In genomic region chr3:114442251-114442650, GRCh38 we compare ENCODE assay signal across 15 cellular contexts.
DNase-seq lines count a peak whose midpoint lies in the region; ATAC-seq, FAIRE-seq and TF ChIP-seq lines count a peak whose summit lies in the region.
"Had no signal": no experiment of that assay in that cellular context is flagged by ENCODE, and none has a peak within 500 bp of the region (broad histone marks: within the 10 kb centered on the region; RNA-seq: fewer than 3 reads in every experiment).

No MANE protein-coding gene starts in this region.

- H3K27ac Mint-ChIP-seq in glutamatergic neuron (ENCODE audit: unreplicated experiment) = no peak overlapping the region
- H3K27ac Mint-ChIP-seq: activated CD4-positive, alpha-beta memory T cell treated with anti-CD3 and anti-CD28 coated beads for 36 hours had no signal

- no peak for FAIRE-seq in urothelium cell line (lab: Jason Lieb, UNC)

- H3K36me3 Mint-ChIP-seq in glutamatergic neuron (ENCODE audit: unreplicated experiment) = no peaks in the 10 kb centered on the region
- H3K36me3 Mint-ChIP-seq: activated CD4-positive, alpha-beta memory T cell treated with anti-CD3 and anti-CD28 coated beads for 36 hours had no signal

- H3K9me3 Mint-ChIP-seq in glutamatergic neuron (ENCODE audit: unreplicated experiment) = no peaks in the 10 kb centered on the region
- H3K9me3 Mint-ChIP-seq: activated CD4-positive, alpha-beta memory T cell treated with anti-CD3 and anti-CD28 coated beads for 36 hours had no signal

- peaks cover 2% of the 10 kb centered on the region for H3K27me3 Mint-ChIP-seq in glutamatergic neuron (ENCODE audit: unreplicated experiment)
- H3K27me3 Mint-ChIP-seq: activated CD4-positive, alpha-beta memory T cell treated with anti-CD3 and anti-CD28 coated beads for 36 hours had no signal

- no peak overlapping the region for H3K4me3 Mint-ChIP-seq in glutamatergic neuron (ENCODE audit: unreplicated experiment)
- H3K4me3 Mint-ChIP-seq: activated CD4-positive, alpha-beta memory T cell treated with anti-CD3 and anti-CD28 coated beads for 36 hours had no signal

- H3K4me3 ChIP-seq in prostate gland = no peak overlapping the region
- H3K4me3 ChIP-seq: right lobe of liver, thyroid gland had no signal

- no peak for TF ChIP-seq CTCF in foreskin keratinocyte (conservative IDR thresholded peaks at IDR 0.05)
- no peak for TF ChIP-seq CTCF in prostate gland (IDR thresholded peaks at IDR 0.05)
- no peak for TF ChIP-seq CTCF in glutamatergic neuron (IDR thresholded peaks at IDR 0.05; ENCODE audit: partially characterized antibody, unreplicated experiment)

- peaks cover 5% of the 10 kb centered on the region for H3K4me1 ChIP-seq in foreskin keratinocyte
- peaks cover 2% of the 10 kb centered on the region for H3K4me1 ChIP-seq in prostate gland (replicated peaks)
- H3K4me1 ChIP-seq: right lobe of liver had no signal

- H3K4me1 Mint-ChIP-seq in glutamatergic neuron (ENCODE audit: low read depth, unreplicated experiment) = peaks cover 5% of the 10 kb centered on the region

- no peaks in the 10 kb centered on the region for H3K9me3 ChIP-seq in prostate gland
- H3K9me3 ChIP-seq: right lobe of liver, thyroid gland had no signal

- TF ChIP-seq POLR2A in prostate gland (IDR thresholded peaks at IDR 0.05) = no peak

- no peak for DNase-seq in Right ventricle myocardium superior
- no peak for DNase-seq in Right ventricle myocardium inferior (ENCODE audit: missing footprints)
- peak; percentile 71 for DNase-seq in astrocyte of the hippocampus (ENCODE audit: low read depth, low spot score)
- peak in 1 of 2 donors; percentile 28 for DNase-seq in foreskin keratinocyte
- peak; percentile 30 for DNase-seq in urothelium cell line (ENCODE audit: low spot score)
- no peak for DNase-seq in prostate gland (ENCODE audit: low spot score)
- DNase-seq in glutamatergic neuron = no peak
- no peak for DNase-seq in stimulated activated CD4-positive, alpha-beta T cell treated with anti-CD3 and anti-CD28 coated beads, Interleukin-4, amount 100 ng/mL, for 1 hour
- DNase-seq: 8988T; activated CD4-positive, alpha-beta memory T cell treated with anti-CD3 and anti-CD28 coated beads for 36 hours; activated naive CD4-positive, alpha-beta T cell treated with anti-CD3 and anti-CD28 coated beads, Interleukin-2, amount 50 U/mL, for 16 hours; Karpas-422; right lobe of liver; T-helper 1 cell; thyroid gland had no signal

- H3K27me3 ChIP-seq in foreskin keratinocyte (no peaks in the 10 kb centered on the region), prostate gland (replicated peaks; ENCODE audit: insufficient read depth) (no peaks in the 10 kb centered on the region)
- H3K27me3 ChIP-seq: right lobe of liver, thyroid gland had no signal

- intact Hi-C loops in Right ventricle myocardium superior (cut with DNase I) (no loop called here), Right ventricle myocardium inferior (cut with DNase I) (no loop called here), prostate gland (cut with DNase I) (loop anchor here (10.0 kb wide), 1 partner anchor 57 kb away; no protein-coding TSS in a partner anchor)

- no peak overlapping the region for H3K27ac ChIP-seq in foreskin keratinocyte
- no peak overlapping the region for H3K27ac ChIP-seq in prostate gland
- H3K27ac ChIP-seq: right lobe of liver, thyroid gland had no signal

- ATAC-seq in Right ventricle myocardium superior (ENCODE audit: poor library complexity) (peak; percentile 30), Right ventricle myocardium inferior (no peak), foreskin keratinocyte (peak; percentile 84)

- no peaks in the 10 kb centered on the region for H3K36me3 ChIP-seq in prostate gland
- H3K36me3 ChIP-seq: right lobe of liver, thyroid gland had no signal

Comparison
In these comparisons a context has a peak if more than half of its experiments do, and no peak if none do; other contexts are left out.
1. DNase-seq: peak in astrocyte of the hippocampus (single experiment) and urothelium cell line (single experiment); none in Right ventricle myocardium superior (single experiment), Right ventricle myocardium inferior (single experiment), prostate gland (single experiment), glutamatergic neuron (single experiment) and stimulated activated CD4-positive, alpha-beta T cell treated with anti-CD3 and anti-CD28 coated beads, Interleukin-4, amount 100 ng/mL, for 1 hour (single experiment).